10 cellular contexts compared by ENCODE assay signal in the genomic region with DNA sequence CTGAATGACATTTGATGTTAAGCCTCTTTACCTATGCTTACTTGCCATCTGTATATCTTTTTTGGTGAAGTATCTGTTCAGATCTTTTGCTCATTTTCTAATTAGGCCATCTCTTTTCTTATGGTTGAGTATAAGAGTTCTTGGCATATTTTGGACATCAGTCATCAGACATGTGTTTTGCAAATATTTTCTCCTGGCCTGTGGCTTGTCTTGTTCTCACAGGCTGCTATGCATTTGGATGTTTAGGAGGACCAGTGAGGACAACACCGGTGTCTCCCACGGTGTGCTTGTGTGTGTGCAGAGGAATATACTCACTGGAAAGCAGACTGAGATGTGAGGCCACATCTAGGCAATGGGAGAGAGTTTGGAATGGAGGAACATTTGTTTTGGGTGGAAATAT.
DNase-seq lines count a peak whose midpoint lies in the region; ATAC-seq and TF ChIP-seq lines count a peak whose summit lies in the region.
"Had no signal": no experiment of that assay in that cellular context is flagged by ENCODE, and none has a peak within 500 bp of the region (broad histone marks: within the 10 kb centered on the region; RNA-seq: fewer than 3 reads in every experiment).

No MANE protein-coding gene starts in this region.

- H3K27ac ChIP-seq in RWPE1 (no peak overlapping the region), epithelial cell of prostate (peak overlapping the region; percentile 14), heart right ventricle (peak overlapping the region in 1 of 10 donors; percentile 50)
- H3K27ac ChIP-seq: 22Rv1 had no signal

- no peaks in the 10 kb centered on the region for H3K36me3 Mint-ChIP-seq in T-helper 1 cell treated with Interleukin-12 subunit alpha and Interleukin-12 subunit beta and Interleukin-4 antibody, amounts not matched to agents 30 μg/mL and 1 μg/mL, for 36 hours (ENCODE audit: low read depth)
- H3K36me3 Mint-ChIP-seq: activated naive CD4-positive, alpha-beta T cell treated with anti-CD3 and anti-CD28 coated beads, Interleukin-2, amount 10 ng/mL, durations not matched to agents 7 days and 5 days had no signal

- DNase-seq in T-helper 1 cell: no peak
- peak; percentile 20 for DNase-seq in RWPE1 (ENCODE audit: low spot score)
- DNase-seq in epithelial cell of prostate (ENCODE audit: low read depth, low spot score): no peak
- DNase-seq in skeletal muscle cell (ENCODE audit: low read depth): peak; percentile 82
- no peak for DNase-seq in middle frontal gyrus (ENCODE audit: extremely low spot score, low spot score)
- DNase-seq in heart right ventricle: no peak
- DNase-seq in NCI-H82 (lab: John Stamatoyannopoulos, UW): no peak
- DNase-seq: activated naive CD4-positive, alpha-beta T cell treated with anti-CD3 and anti-CD28 coated beads, Interleukin-2, amount 10 ng/mL, durations not matched to agents 7 days and 5 days had no signal

- H3K9me3 ChIP-seq in heart right ventricle: no peaks in the 10 kb centered on the region

- peaks cover 36% of the 10 kb centered on the region for H3K4me1 Mint-ChIP-seq in T-helper 1 cell treated with Interleukin-12 subunit alpha and Interleukin-12 subunit beta and Interleukin-4 antibody, amounts not matched to agents 30 μg/mL and 1 μg/mL, for 36 hours (ENCODE audit: low read depth)

- peak overlapping the region; percentile 31 for H3K27ac Mint-ChIP-seq in T-helper 1 cell treated with Interleukin-12 subunit alpha and Interleukin-12 subunit beta and Interleukin-4 antibody, amounts not matched to agents 30 μg/mL and 1 μg/mL, for 36 hours
- H3K27ac Mint-ChIP-seq: activated naive CD4-positive, alpha-beta T cell treated with anti-CD3 and anti-CD28 coated beads, Interleukin-2, amount 10 ng/mL, durations not matched to agents 7 days and 5 days had no signal

- POLR2A ChIA-PET in RWPE1 (lab: Yijun Ruan, JAX; ENCODE audit: low non-redundant PET): no interaction called here

- CTCF ChIA-PET in RWPE1 (lab: Yijun Ruan, JAX): interaction anchor here (0.7 kb wide), 1 partner anchor 165 kb away, joined by 3 read pairs; no protein-coding TSS in a partner anchor

- H3K9me3 Mint-ChIP-seq in T-helper 1 cell treated with Interleukin-12 subunit alpha and Interleukin-12 subunit beta and Interleukin-4 antibody, amounts not matched to agents 30 μg/mL and 1 μg/mL, for 36 hours: no peaks in the 10 kb centered on the region
- H3K9me3 Mint-ChIP-seq: activated naive CD4-positive, alpha-beta T cell treated with anti-CD3 and anti-CD28 coated beads, Interleukin-2, amount 10 ng/mL, durations not matched to agents 7 days and 5 days had no signal

- WGBS in heart right ventricle, 2 donors: 87 to 92% methylated on average over 2 of the region's 2 CpGs

- H3K4me3 Mint-ChIP-seq in T-helper 1 cell treated with Interleukin-12 subunit alpha and Interleukin-12 subunit beta and Interleukin-4 antibody, amounts not matched to agents 30 μg/mL and 1 μg/mL, for 36 hours: no peak overlapping the region
- H3K4me3 Mint-ChIP-seq: activated naive CD4-positive, alpha-beta T cell treated with anti-CD3 and anti-CD28 coated beads, Interleukin-2, amount 10 ng/mL, durations not matched to agents 7 days and 5 days had no signal

- peaks cover 0 to 43% (median 0%) of the 10 kb centered on the region in 9 donors for H3K4me1 ChIP-seq in heart right ventricle

- intact Hi-C loops in heart right ventricle (cut with DNase I): loop anchor here in 1 of 10 donors (10.0 kb wide), 1 partner anchor 89 kb away; a partner anchor contains a TSS

- H3K4me3 ChIP-seq in skeletal muscle cell (ENCODE audit: low read depth, low read length) (no peak overlapping the region), heart right ventricle (no peak overlapping the region)

- no peak for TF ChIP-seq CTCF in RWPE1 (conservative IDR thresholded peaks at IDR 0.05; ENCODE audit: low read depth)
- TF ChIP-seq CTCF in heart right ventricle (IDR thresholded peaks at IDR 0.05): no peak

- ATAC-seq in heart right ventricle: no peak

- H3K36me3 ChIP-seq in heart right ventricle: no peaks in the 10 kb centered on the region

- H3K27me3 Mint-ChIP-seq in T-helper 1 cell treated with Interleukin-12 subunit alpha and Interleukin-12 subunit beta and Interleukin-4 antibody, amounts not matched to agents 30 μg/mL and 1 μg/mL, for 36 hours (ENCODE audit: low read depth): peaks cover 22% of the 10 kb centered on the region

- no peaks in the 10 kb centered on the region for H3K27me3 ChIP-seq in heart right ventricle

Comparison
In these comparisons a context has a peak if more than half of its experiments do, and no peak if none do; other contexts are left out.
1. DNase-seq: peak in RWPE1 (single experiment) and skeletal muscle cell (single experiment); none in T-helper 1 cell (0 of 5), epithelial cell of prostate (single experiment), middle frontal gyrus (single experiment), heart right ventricle (0 of 2) and NCI-H82 (single experiment).